ENCODE assay signal across 19 cellular contexts in the genomic region with DNA sequence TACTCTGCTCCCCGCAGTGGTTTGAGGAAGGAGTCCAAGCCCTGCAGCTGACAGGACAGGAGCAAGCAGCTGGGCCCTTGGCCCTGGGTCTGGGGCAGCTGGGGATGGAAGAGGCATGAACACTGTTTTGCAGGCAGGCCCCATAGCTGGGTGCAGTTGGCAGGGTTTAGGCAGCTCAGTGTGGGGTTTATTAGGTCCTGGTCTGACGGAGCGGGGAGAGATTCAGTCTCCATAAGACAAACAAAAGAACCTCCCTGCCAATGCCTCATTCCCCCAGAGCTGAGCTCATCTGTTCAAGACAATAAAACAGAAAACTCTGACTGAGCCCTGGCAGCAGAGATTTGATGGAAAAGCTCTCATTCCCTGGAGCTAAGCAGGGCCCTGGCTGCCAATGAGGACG. TPM values are rescaled to one million over a fixed set of nuclear protein-coding genes. Genes with fewer than 3 reads are reported as not detected.
DNase-seq lines count a peak whose midpoint lies in the region; ATAC-seq and TF ChIP-seq lines count a peak whose summit lies in the region.
"Had no signal": no experiment of that assay in that cellular context is flagged by ENCODE, and none has a peak within 500 bp of the region (broad histone marks: within the 10 kb centered on the region; RNA-seq: fewer than 3 reads in every experiment).

No MANE protein-coding gene starts in this region.

- TF ChIP-seq CTCF in astrocyte of the cerebellum (IDR thresholded peaks at IDR 0.05; ENCODE audit: low read depth, low read length, missing control alignments) (no peak), foreskin fibroblast (IDR thresholded peaks at IDR 0.05; ENCODE audit: low read depth, low read length) (no peak), vagina (IDR thresholded peaks at IDR 0.05) (no peak)

- peaks cover 21% of the 10 kb centered on the region for H3K4me1 ChIP-seq in vagina
- H3K4me1 ChIP-seq: breast epithelium had no signal

- peak; percentile 56 for DNase-seq in astrocyte of the cerebellum (ENCODE audit: low read depth)
- DNase-seq in foreskin fibroblast = peak; percentile 46 to 70
- peak; percentile 27 for DNase-seq in occipital lobe (lab: John Stamatoyannopoulos, UW)
- no peak for DNase-seq in vagina (ENCODE audit: extremely low spot score in 2 of 2)
- no peak for DNase-seq in NCI-H2081 (lab: John Stamatoyannopoulos, UW)
- DNase-seq in GM03348 (ENCODE audit: low spot score) = no peak
- DNase-seq: activated naive CD4-positive, alpha-beta T cell treated with anti-CD3 and anti-CD28 coated beads, Interleukin-2, amount 10 ng/mL, durations not matched to agents 7 days and 5 days; erythroblast; HFFc6; KBM-7; MV-4-11; NCI-H1930; NCI-H510A treated with DMSO at 0.1 percent for 48 hours; SIG-M5 had no signal

- ATAC-seq in GM21390 (IDR thresholded peaks at IDR 0.05; ENCODE audit: unreplicated experiment) = no peak

- TF ChIP-seq POLR2A in vagina (IDR thresholded peaks at IDR 0.05) = no peak

- no peaks in the 10 kb centered on the region for H3K36me3 ChIP-seq in vagina
- H3K36me3 ChIP-seq: BLaER1, breast epithelium, neutrophil had no signal

- no peak overlapping the region for H3K4me3 ChIP-seq in astrocyte of the cerebellum (ENCODE audit: low read depth, low read length)
- H3K4me3 ChIP-seq in foreskin fibroblast (ENCODE audit: low read depth in 1 of 2, low read length in 2 of 2) = no peak overlapping the region
- H3K4me3 ChIP-seq in vagina = no peak overlapping the region
- H3K4me3 ChIP-seq: BLaER1, breast epithelium had no signal

- in situ Hi-C loops in astrocyte of the cerebellum (cut with HindIII; ENCODE audit: low sequenced_read_pairs) = no loop called here

- intact Hi-C loops in vagina (cut with DNase I) = no loop called here

- no peaks in the 10 kb centered on the region for H3K27me3 ChIP-seq in vagina
- H3K27me3 ChIP-seq: BLaER1, breast epithelium, neutrophil had no signal

- H3K27ac ChIP-seq in vagina = peak overlapping the region; percentile 66
- H3K27ac ChIP-seq: BLaER1, breast epithelium, neutrophil, VCaP had no signal

- H3K9me3 ChIP-seq in vagina = no peaks in the 10 kb centered on the region
- H3K9me3 ChIP-seq: neutrophil had no signal

RNA-seq across cellular contexts. Expression of gene OLFML2B, which starts 37.3 kb away (rescaled TPM):
- 0.94 TPM for total RNA-seq in occipital lobe
- 12.8 TPM for total RNA-seq in vagina

Comparison
In these comparisons a context has a peak if more than half of its experiments do, and no peak if none do; other contexts are left out.
1. DNase-seq: peak in astrocyte of the cerebellum (single experiment), foreskin fibroblast (2 of 2) and occipital lobe (single experiment); none in vagina (0 of 2), NCI-H2081 (0 of 2) and GM03348 (single experiment).